Comparison of ENCODE assay signal across 8 cellular contexts in genomic region chr4:122584517-122584916, GRCh38. TPM values are rescaled to one million over a fixed set of nuclear protein-coding genes. Genes with fewer than 3 reads are reported as not detected.
DNase-seq lines count a peak whose midpoint lies in the region; ATAC-seq, FAIRE-seq and TF ChIP-seq lines count a peak whose summit lies in the region.

No MANE protein-coding gene starts in this region.

- no peak overlapping the region for H3K4me3 ChIP-seq in CD8-positive, alpha-beta T cell (ENCODE audit: low read depth, low read length)
- H3K4me3 ChIP-seq in keratinocyte (ENCODE audit: control insufficient read depth in 2 of 3, extremely low read depth in 1 of 3, insufficient read depth in 2 of 3, low read depth in 1 of 3, low read length in 3 of 3), result no peak overlapping the region

- no peaks in the 10 kb centered on the region for H3K4me1 ChIP-seq in CD8-positive, alpha-beta T cell (ENCODE audit: insufficient read depth, low read length)
- H3K4me1 ChIP-seq in keratinocyte (ENCODE audit: control insufficient read depth, extremely low read depth, insufficient read depth, low read length), result peaks cover 8% of the 10 kb centered on the region

- H3K4me3 Mint-ChIP-seq in CD8-positive, alpha-beta T cell, result no peak overlapping the region
- H3K4me3 Mint-ChIP-seq in T-helper 1 cell treated with Interleukin-12 subunit alpha and Interleukin-12 subunit beta and Interleukin-4 antibody, amounts not matched to agents 30 μg/mL and 1 μg/mL, for 36 hours, result peak overlapping the region; percentile 58
- no peak overlapping the region for H3K4me3 Mint-ChIP-seq in WTC11

- peak overlapping the region; percentile 30 for H3K27ac Mint-ChIP-seq in CD8-positive, alpha-beta T cell
- peak overlapping the region; percentile 75 for H3K27ac Mint-ChIP-seq in T-helper 1 cell treated with Interleukin-12 subunit alpha and Interleukin-12 subunit beta and Interleukin-4 antibody, amounts not matched to agents 30 μg/mL and 1 μg/mL, for 36 hours
- H3K27ac Mint-ChIP-seq in WTC11, result no peak overlapping the region

- H3K79me2 ChIP-seq in keratinocyte (ENCODE audit: control insufficient read depth, insufficient read depth, low read length), result no peaks in the 10 kb centered on the region

- no peaks in the 10 kb centered on the region for H3K27me3 ChIP-seq in CD8-positive, alpha-beta T cell (ENCODE audit: insufficient read depth, low read length)
- no peaks in the 10 kb centered on the region for H3K27me3 ChIP-seq in keratinocyte (ENCODE audit: control insufficient read depth, extremely low read depth, insufficient read depth, low read length)

- H3K27me3 Mint-ChIP-seq in CD8-positive, alpha-beta T cell (ENCODE audit: low read depth), result no peaks in the 10 kb centered on the region
- no peaks in the 10 kb centered on the region for H3K27me3 Mint-ChIP-seq in T-helper 1 cell treated with Interleukin-12 subunit alpha and Interleukin-12 subunit beta and Interleukin-4 antibody, amounts not matched to agents 30 μg/mL and 1 μg/mL, for 36 hours (ENCODE audit: low read depth)
- no peaks in the 10 kb centered on the region; the same call in 1 of the 2 replicates for H3K27me3 Mint-ChIP-seq in WTC11 (ENCODE audit: low read depth)

- no peaks in the 10 kb centered on the region for H3K9me3 Mint-ChIP-seq in CD8-positive, alpha-beta T cell
- no peaks in the 10 kb centered on the region for H3K9me3 Mint-ChIP-seq in T-helper 1 cell treated with Interleukin-12 subunit alpha and Interleukin-12 subunit beta and Interleukin-4 antibody, amounts not matched to agents 30 μg/mL and 1 μg/mL, for 36 hours
- 0 out of 2 replicates have a peak, but pooled peaks cover 3% of the 10 kb centered on the region for H3K9me3 Mint-ChIP-seq in WTC11

- FAIRE-seq in keratinocyte (lab: Jason Lieb, UNC), result peak; percentile 85
- no peak for FAIRE-seq in GM12892 (lab: Jason Lieb, UNC)

- H3K9me3 ChIP-seq in CD8-positive, alpha-beta T cell (ENCODE audit: low read length), result no peaks in the 10 kb centered on the region
- H3K9me3 ChIP-seq in keratinocyte (ENCODE audit: control insufficient read depth, low read depth, low read length), result no peaks in the 10 kb centered on the region

- H3K27ac ChIP-seq in CD8-positive, alpha-beta T cell (ENCODE audit: low read depth, low read length), result no peak overlapping the region
- H3K27ac ChIP-seq in keratinocyte (ENCODE audit: control insufficient read depth, insufficient read depth, low read length), result no peak overlapping the region

- TF ChIP-seq POLR2A in GM12892 (IDR thresholded peaks at IDR 0.05; ENCODE audit: low read depth, low read length), result no peak

- CTCF ChIA-PET in CD8-positive, alpha-beta T cell (lab: Charles Lee), result interaction anchor here (1.8 kb wide), 1 partner anchor 133 kb away, joined by 4 read pairs; no protein-coding TSS in a partner anchor
- CTCF ChIA-PET in WTC11 (lab: Charles Lee), result no interaction called here

- peak overlapping the region; percentile 37 for H3K4me2 ChIP-seq in keratinocyte (ENCODE audit: control insufficient read depth, extremely low read depth, insufficient read depth, low read depth, low read length)

- peak; percentile 48 for ATAC-seq in CD8-positive, alpha-beta T cell
- ATAC-seq in HG02623 (IDR thresholded peaks at IDR 0.05; ENCODE audit: unreplicated experiment), result peak; percentile 62
- no peak for ATAC-seq in WTC11

- peaks cover 7% of the 10 kb centered on the region for H3K4me1 Mint-ChIP-seq in CD8-positive, alpha-beta T cell (ENCODE audit: low read depth)
- H3K4me1 Mint-ChIP-seq in T-helper 1 cell treated with Interleukin-12 subunit alpha and Interleukin-12 subunit beta and Interleukin-4 antibody, amounts not matched to agents 30 μg/mL and 1 μg/mL, for 36 hours (ENCODE audit: low read depth), result peaks cover 51% of the 10 kb centered on the region
- no peaks in the 10 kb centered on the region for H3K4me1 Mint-ChIP-seq in WTC11

- H2AFZ ChIP-seq in keratinocyte (ENCODE audit: control insufficient read depth, low read length), result no peak overlapping the region

- POLR2A ChIA-PET in CD8-positive, alpha-beta T cell (lab: Charles Lee), result no interaction called here
- POLR2A ChIA-PET in WTC11 (lab: Charles Lee), result no interaction called here

- intact Hi-C loops in CD8-positive, alpha-beta T cell (cut with DNase I, micrococcal nuclease), result loop anchor here in 1 of 2 experiments (10.0 kb wide), 1 partner anchor 340 kb away; the partner anchor contains the start of gene NUDT6
- intact Hi-C loops in posterior cingulate gyrus (cut with DNase I), result no loop called here

- no peaks in the 10 kb centered on the region for H3K36me3 Mint-ChIP-seq in CD8-positive, alpha-beta T cell
- peaks cover 7% of the 10 kb centered on the region for H3K36me3 Mint-ChIP-seq in T-helper 1 cell treated with Interleukin-12 subunit alpha and Interleukin-12 subunit beta and Interleukin-4 antibody, amounts not matched to agents 30 μg/mL and 1 μg/mL, for 36 hours (ENCODE audit: low read depth)
- H3K36me3 Mint-ChIP-seq in WTC11, result no peaks in the 10 kb centered on the region

- no peaks in the 10 kb centered on the region for H3K9me1 ChIP-seq in keratinocyte (ENCODE audit: control insufficient read depth, extremely low read depth, insufficient read depth, low read length)

- dilution Hi-C loops in keratinocyte (cut with MboI; ENCODE audit: extremely low pct_ligation_motif_present, low sequenced_read_pairs), result no loop called here

- no peaks in the 10 kb centered on the region for H3K36me3 ChIP-seq in CD8-positive, alpha-beta T cell (ENCODE audit: insufficient read depth, low read length)
- H3K36me3 ChIP-seq in keratinocyte (ENCODE audit: control insufficient read depth in 2 of 2, extremely low read depth in 1 of 2, insufficient read depth in 2 of 2, low read length in 2 of 2), result no peaks in the 10 kb centered on the region

- no peaks in the 10 kb centered on the region for H4K20me1 ChIP-seq in keratinocyte (ENCODE audit: control insufficient read depth, extremely low read depth, insufficient read depth, low read length)

- H3K9ac ChIP-seq in keratinocyte (ENCODE audit: control insufficient read depth, extremely low read depth, insufficient read depth, low read length), result no peak overlapping the region

- no peak for TF ChIP-seq CTCF in CD8-positive, alpha-beta T cell (IDR thresholded peaks at IDR 0.05)
- TF ChIP-seq CTCF in keratinocyte (optimal IDR thresholded peaks at IDR 0.05 in 1 of 3, IDR thresholded peaks at IDR 0.05 in 1 of 3, conservative IDR thresholded peaks at IDR 0.05 in 1 of 3; ENCODE audit: extremely low read depth in 1 of 3, insufficient read depth in 2 of 3, low read length in 3 of 3) (no peak), WTC11 (IDR thresholded peaks at IDR 0.05) (no peak)

- no peak for DNase-seq in CD8-positive, alpha-beta T cell
- no peak for DNase-seq in keratinocyte (ENCODE audit: low read depth, low spot score)
- DNase-seq in NCI-H82 treated with DMSO at 0.1 percent for 48 hours (lab: John Stamatoyannopoulos, UW; ENCODE audit: unreplicated experiment), result no peak
- DNase-seq in posterior cingulate gyrus, result no peak
- DNase-seq in WTC11 (ENCODE audit: low spot score), result no peak
- DNase-seq in GM12892 (ENCODE audit: insufficient read length), result no peak

TF ChIP-seq in WTC11, 78 proteins besides CTCF, POLR2A, EP300 and RAD21 (continues in another document):
- TF ChIP-seq, protein P1, sequence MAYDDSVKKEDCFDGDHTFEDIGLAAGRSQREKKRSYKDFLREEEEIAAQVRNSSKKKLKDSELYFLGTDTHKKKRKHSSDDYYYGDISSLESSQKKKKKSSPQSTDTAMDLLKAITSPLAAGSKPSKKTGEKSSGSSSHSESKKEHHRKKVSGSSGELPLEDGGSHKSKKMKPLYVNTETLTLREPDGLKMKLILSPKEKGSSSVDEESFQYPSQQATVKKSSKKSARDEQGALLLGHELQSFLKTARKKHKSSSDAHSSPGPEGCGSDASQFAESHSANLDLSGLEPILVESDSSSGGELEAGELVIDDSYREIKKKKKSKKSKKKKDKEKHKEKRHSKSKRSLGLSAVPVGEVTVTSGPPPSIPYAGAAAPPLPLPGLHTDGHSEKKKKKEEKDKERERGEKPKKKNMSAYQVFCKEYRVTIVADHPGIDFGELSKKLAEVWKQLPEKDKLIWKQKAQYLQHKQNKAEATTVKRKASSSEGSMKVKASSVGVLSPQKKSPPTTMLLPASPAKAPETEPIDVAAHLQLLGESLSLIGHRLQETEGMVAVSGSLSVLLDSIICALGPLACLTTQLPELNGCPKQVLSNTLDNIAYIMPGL (CRISPR knock-in tag; IDR thresholded peaks at IDR 0.05), result no peak
- TF ChIP-seq, protein P2, sequence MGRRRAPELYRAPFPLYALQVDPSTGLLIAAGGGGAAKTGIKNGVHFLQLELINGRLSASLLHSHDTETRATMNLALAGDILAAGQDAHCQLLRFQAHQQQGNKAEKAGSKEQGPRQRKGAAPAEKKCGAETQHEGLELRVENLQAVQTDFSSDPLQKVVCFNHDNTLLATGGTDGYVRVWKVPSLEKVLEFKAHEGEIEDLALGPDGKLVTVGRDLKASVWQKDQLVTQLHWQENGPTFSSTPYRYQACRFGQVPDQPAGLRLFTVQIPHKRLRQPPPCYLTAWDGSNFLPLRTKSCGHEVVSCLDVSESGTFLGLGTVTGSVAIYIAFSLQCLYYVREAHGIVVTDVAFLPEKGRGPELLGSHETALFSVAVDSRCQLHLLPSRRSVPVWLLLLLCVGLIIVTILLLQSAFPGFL (CRISPR knock-in tag; IDR thresholded peaks at IDR 0.05; ENCODE audit: borderline replicate concordance), result no peak
- TF ChIP-seq, protein P3, sequence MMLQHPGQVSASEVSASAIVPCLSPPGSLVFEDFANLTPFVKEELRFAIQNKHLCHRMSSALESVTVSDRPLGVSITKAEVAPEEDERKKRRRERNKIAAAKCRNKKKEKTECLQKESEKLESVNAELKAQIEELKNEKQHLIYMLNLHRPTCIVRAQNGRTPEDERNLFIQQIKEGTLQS (CRISPR knock-in tag; conservative IDR thresholded peaks at IDR 0.05), result no peak

RNA-seq across cellular contexts. Expression of gene IL21, which starts 36.3 kb away (rescaled TPM):
- total RNA-seq in CD8-positive, alpha-beta T cell, result not detected
- not detected in 3 replicates for polyA plus RNA-seq in keratinocyte
- polyA plus RNA-seq in keratinocyte (2011; ENCODE audit: low read depth), result not detected
- not detected in 2 replicates for polyA plus RNA-seq in keratinocyte (2011; cell fraction: cytosol; rRNA removed)
- not detected in 2 replicates for polyA plus RNA-seq in keratinocyte (2011; cell fraction: nucleus; rRNA removed)
- not detected in 2 replicates for polyA plus RNA-seq in keratinocyte (2012; ENCODE audit: low replicate concordance)
- polyA minus RNA-seq in keratinocyte, result not detected in 3 replicates
- polyA minus RNA-seq in keratinocyte (2011; cell fraction: cytosol; rRNA and poly(A)+ RNA removed), result not detected
- polyA minus RNA-seq in keratinocyte (2011; cell fraction: nucleus; rRNA and poly(A)+ RNA removed), result not detected in 2 replicates
- total RNA-seq in WTC11 (2021), result not detected in 3 replicates
- not detected for polyA plus RNA-seq in GM12892 (2012; ENCODE audit: missing spikeins)
